ENCODE assay signal across 1 cellular context in the genomic region with DNA sequence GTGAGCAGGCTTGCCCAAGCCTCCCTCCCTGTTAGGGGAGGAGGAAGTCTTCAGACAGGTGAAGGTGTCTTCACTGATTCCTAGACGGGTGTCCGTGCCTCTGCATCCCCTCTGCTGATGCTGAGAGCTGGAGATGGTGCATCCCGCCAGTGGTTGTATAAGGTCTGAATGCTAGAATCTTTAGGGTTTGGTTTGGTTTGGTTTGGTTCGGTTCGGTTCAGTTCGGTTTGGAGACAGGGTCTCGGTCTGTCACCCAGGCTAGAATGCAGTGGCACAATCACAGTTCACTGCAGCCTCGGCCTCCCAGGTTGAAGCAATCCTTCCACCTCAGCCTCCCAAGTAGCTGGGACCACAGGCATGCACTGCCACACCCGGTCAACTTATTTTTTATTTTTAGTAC.
TF ChIP-seq lines count a peak whose summit lies in the region.

No MANE protein-coding gene starts in this region.

TF ChIP-seq in HepG2, 621 proteins besides CTCF, POLR2A, EP300 and RAD21:
- TF ChIP-seq ZNF776 (CRISPR knock-in tag; IDR thresholded peaks at IDR 0.05) (no peak), GLI4 (CRISPR knock-in tag; IDR thresholded peaks at IDR 0.05; ENCODE audit: borderline replicate concordance) (no peak), KAT7 (CRISPR knock-in tag; IDR thresholded peaks at IDR 0.05; ENCODE audit: borderline replicate concordance) (no peak), JUND (CRISPR knock-in tag; IDR thresholded peaks at IDR 0.05) (no peak), NR2C2 (CRISPR knock-in tag; IDR thresholded peaks at IDR 0.05; ENCODE audit: borderline replicate concordance) (no peak), MTF1 (CRISPR knock-in tag; IDR thresholded peaks at IDR 0.05) (no peak), ZNF703 (CRISPR knock-in tag; IDR thresholded peaks at IDR 0.05; ENCODE audit: borderline replicate concordance) (no peak), RXRA (CRISPR knock-in tag; IDR thresholded peaks at IDR 0.05) (no peak), MYC (CRISPR knock-in tag; IDR thresholded peaks at IDR 0.05; ENCODE audit: borderline replicate concordance) (no peak)
- TF ChIP-seq, protein P1, sequence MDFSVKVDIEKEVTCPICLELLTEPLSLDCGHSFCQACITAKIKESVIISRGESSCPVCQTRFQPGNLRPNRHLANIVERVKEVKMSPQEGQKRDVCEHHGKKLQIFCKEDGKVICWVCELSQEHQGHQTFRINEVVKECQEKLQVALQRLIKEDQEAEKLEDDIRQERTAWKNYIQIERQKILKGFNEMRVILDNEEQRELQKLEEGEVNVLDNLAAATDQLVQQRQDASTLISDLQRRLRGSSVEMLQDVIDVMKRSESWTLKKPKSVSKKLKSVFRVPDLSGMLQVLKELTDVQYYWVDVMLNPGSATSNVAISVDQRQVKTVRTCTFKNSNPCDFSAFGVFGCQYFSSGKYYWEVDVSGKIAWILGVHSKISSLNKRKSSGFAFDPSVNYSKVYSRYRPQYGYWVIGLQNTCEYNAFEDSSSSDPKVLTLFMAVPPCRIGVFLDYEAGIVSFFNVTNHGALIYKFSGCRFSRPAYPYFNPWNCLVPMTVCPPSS (IDR thresholded peaks at IDR 0.05): no peak
